ENCODE assay signal across 9 cellular contexts in the genomic region with DNA sequence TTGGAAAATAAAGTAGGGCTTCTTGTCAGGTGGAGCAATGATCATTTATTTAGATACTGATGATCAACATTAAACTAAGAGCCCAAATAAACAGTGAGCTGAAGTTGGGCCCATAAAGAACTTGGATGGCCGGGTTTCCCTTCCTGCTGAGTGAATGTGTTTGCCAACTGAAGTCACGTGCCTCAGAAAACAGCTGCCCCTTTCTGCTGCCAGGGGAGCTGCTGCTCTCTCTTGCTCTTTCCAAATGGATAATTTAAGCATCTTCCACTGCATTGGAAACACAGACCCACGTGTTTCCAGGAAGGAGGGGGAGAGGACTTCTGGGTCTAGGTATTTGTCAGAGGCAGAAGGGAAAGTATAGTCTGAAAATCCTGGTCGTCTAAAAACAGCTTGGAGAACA. TPM values are rescaled to one million over a fixed set of nuclear protein-coding genes. Genes with fewer than 3 reads are reported as not detected.
DNase-seq lines count a peak whose midpoint lies in the region; ATAC-seq and TF ChIP-seq lines count a peak whose summit lies in the region.
"Had no signal": no experiment of that assay in that cellular context is flagged by ENCODE, and none has a peak within 500 bp of the region (broad histone marks: within the 10 kb centered on the region; RNA-seq: fewer than 3 reads in every experiment).

No MANE protein-coding gene starts in this region.

- H3K4me3 ChIP-seq in endodermal cell (ENCODE audit: low read length) (no peak overlapping the region), neural progenitor cell (no peak overlapping the region)

- H3F3A ChIP-seq in neural progenitor cell (ENCODE audit: low read depth): no peaks in the 10 kb centered on the region

- no peaks in the 10 kb centered on the region for H3K36me3 Mint-ChIP-seq in endodermal cell (ENCODE audit: low read depth)
- no peaks in the 10 kb centered on the region for H3K36me3 Mint-ChIP-seq in neural progenitor cell

- TF ChIP-seq CTCF in endodermal cell (conservative IDR thresholded peaks at IDR 0.05) (peak; percentile 19), neural progenitor cell (IDR thresholded peaks at IDR 0.05) (no peak)

- H3K4me3 Mint-ChIP-seq in endodermal cell: no peak overlapping the region
- no peak overlapping the region for H3K4me3 Mint-ChIP-seq in neural progenitor cell

- H2AFZ ChIP-seq in neural progenitor cell (replicated peaks): no peak overlapping the region

- H3K4me2 ChIP-seq in neural progenitor cell: no peak overlapping the region

- no peak overlapping the region for H3K9ac ChIP-seq in endodermal cell (ENCODE audit: extremely low read depth, low read length, poor library complexity, severe bottlenecking)
- H3K9ac ChIP-seq in neural progenitor cell: no peak overlapping the region

- no peak for ATAC-seq in GM18505 (IDR thresholded peaks at IDR 0.05; ENCODE audit: unreplicated experiment)

- no peaks in the 10 kb centered on the region for H4K20me1 ChIP-seq in neural progenitor cell (ENCODE audit: low read depth)

- H3K4me1 ChIP-seq in endodermal cell (ENCODE audit: control insufficient read depth, insufficient read depth, low read length) (no peaks in the 10 kb centered on the region), neural progenitor cell (no peaks in the 10 kb centered on the region)
- H3K4me1 ChIP-seq: Caco-2 had no signal

- no peak overlapping the region for H3K27ac Mint-ChIP-seq in endodermal cell
- H3K27ac Mint-ChIP-seq in neural progenitor cell: peak overlapping the region; percentile 30

- H3K27ac ChIP-seq in endodermal cell (ENCODE audit: low read depth, low read length) (no peak overlapping the region), neural progenitor cell (no peak overlapping the region)

- WGBS in endodermal cell (ENCODE audit: insufficient coverage in 1 of 2, insufficient read length in 1 of 2), 2 experiments: 67 to 83% methylated on average over 2 to 4 of the region's 4 CpGs

- DNase-seq in DMS 273 treated with DMSO at 0.1 percent for 48 hours (lab: John Stamatoyannopoulos, UW): peak; percentile 51
- peak; percentile 70 for DNase-seq in NCI-H345 treated with DMSO at 0.1 percent for 48 hours (lab: John Stamatoyannopoulos, UW; ENCODE audit: unreplicated experiment)
- no peak for DNase-seq in endodermal cell
- DNase-seq in neural progenitor cell (ENCODE audit: low spot score): no peak
- DNase-seq in activated T-cell treated with anti-CD3 and anti-CD28 coated beads for 4 hours: no peak
- no peak for DNase-seq in activated CD4-positive, alpha-beta T cell treated with anti-CD3 and anti-CD28 coated beads for 48 hours
- DNase-seq in NK-92 (lab: John Stamatoyannopoulos, UW; ENCODE audit: unreplicated experiment): no peak
- DNase-seq: Caco-2 had no signal

- H3K9me3 Mint-ChIP-seq in endodermal cell (no peaks in the 10 kb centered on the region), neural progenitor cell (no peaks in the 10 kb centered on the region)

- H3K36me3 ChIP-seq in endodermal cell (ENCODE audit: control insufficient read depth, insufficient read depth, low read length) (no peaks in the 10 kb centered on the region), neural progenitor cell (no peaks in the 10 kb centered on the region)

- peaks cover 51% of the 10 kb centered on the region for H3K27me3 Mint-ChIP-seq in endodermal cell (ENCODE audit: insufficient read depth)
- H3K27me3 Mint-ChIP-seq in neural progenitor cell (ENCODE audit: insufficient read depth, low read depth): peaks cover under 1% of the 10 kb centered on the region

- H3K79me2 ChIP-seq in neural progenitor cell (ENCODE audit: low read depth): no peaks in the 10 kb centered on the region

- no peaks in the 10 kb centered on the region for H3K9me3 ChIP-seq in endodermal cell (ENCODE audit: control insufficient read depth, low read length)
- no peaks in the 10 kb centered on the region for H3K9me3 ChIP-seq in neural progenitor cell (ENCODE audit: low read depth)
- H3K9me3 ChIP-seq: Caco-2 had no signal

- H3K27me3 ChIP-seq in endodermal cell (ENCODE audit: control insufficient read depth, insufficient read depth, low read length, poor library complexity, severe bottlenecking) (peaks cover 82% of the 10 kb centered on the region), neural progenitor cell (no peaks in the 10 kb centered on the region)

- H3K4me1 Mint-ChIP-seq in endodermal cell (no peaks in the 10 kb centered on the region), neural progenitor cell (peaks cover 17% of the 10 kb centered on the region)

- TF ChIP-seq POLR2A in GM18505 (IDR thresholded peaks at IDR 0.05; ENCODE audit: borderline replicate concordance, extremely low read depth, insufficient read depth, insufficient read length): no peak

RNA-seq across cellular contexts. Expression of gene NCKAP5, which starts 22.9 kb away (rescaled TPM):
- under 1 TPM; 0.58 to 0.92 TPM for total RNA-seq in endodermal cell
- polyA plus RNA-seq in endodermal cell (2013, experiment 1 of 2): 10.9 TPM
- 10.6 TPM for polyA plus RNA-seq in endodermal cell (2013, experiment 2 of 2)
- total RNA-seq in neural progenitor cell (ENCODE audit: low replicate concordance): 0.43 and 0.47 TPM in 2 replicates

Comparison
In these comparisons a context has a peak if more than half of its experiments do, and no peak if none do; other contexts are left out.
1. DNase-seq: peak in DMS 273 treated with DMSO at 0.1 percent for 48 hours (single experiment) and NCI-H345 treated with DMSO at 0.1 percent for 48 hours (single experiment); none in endodermal cell (single experiment), neural progenitor cell (single experiment), activated T-cell treated with anti-CD3 and anti-CD28 coated beads for 4 hours (single experiment), activated CD4-positive, alpha-beta T cell treated with anti-CD3 and anti-CD28 coated beads for 48 hours (single experiment) and NK-92 (single experiment).